ENCODE assay signal across 8 cellular contexts in the genomic region with DNA sequence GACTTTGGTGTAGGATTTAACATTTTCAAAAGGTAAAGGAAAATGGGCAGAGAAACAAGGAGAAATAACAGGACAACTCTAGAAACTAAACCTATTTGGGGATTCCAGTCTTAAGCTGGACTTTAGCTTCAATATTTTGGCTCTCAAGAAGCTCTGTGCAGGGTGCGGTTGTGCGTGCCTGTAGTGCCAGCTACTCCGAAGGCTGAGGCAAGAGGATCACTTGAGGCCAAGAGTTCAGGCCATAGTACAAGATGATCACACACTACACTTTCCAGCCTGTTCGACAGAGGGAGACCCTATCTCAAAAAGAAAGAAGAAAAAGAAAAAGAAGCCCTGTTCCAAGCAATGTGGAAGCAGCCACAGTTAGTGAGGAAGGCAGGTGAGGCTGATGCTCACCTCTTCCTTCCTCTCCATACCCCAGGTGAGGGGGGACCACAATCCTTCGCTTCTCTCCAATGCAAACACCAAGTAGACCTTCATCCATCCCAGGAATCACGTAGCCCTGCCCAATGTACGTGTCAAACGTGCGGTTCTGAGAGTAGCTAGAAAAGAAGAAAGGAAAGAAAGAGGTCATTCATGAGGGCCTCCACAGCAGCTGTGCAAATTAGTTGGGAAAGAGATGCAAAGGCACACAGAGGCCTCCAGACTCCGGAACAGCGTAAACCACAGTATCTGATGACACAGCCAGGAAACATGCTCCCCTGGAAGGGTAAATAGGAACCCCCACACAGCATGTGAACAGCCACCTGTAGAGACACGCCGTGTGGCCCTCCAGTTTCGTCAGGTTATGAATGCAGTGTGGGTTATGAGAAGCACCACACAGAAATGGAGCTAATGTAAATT.
DNase-seq lines count a peak whose midpoint lies in the region; ATAC-seq and TF ChIP-seq lines count a peak whose summit lies in the region.
"Not testable (repeated sequence)": the region's sequence is repeated elsewhere in the genome, so short reads cannot be mapped to it uniquely, and the experiment has no call there.

No MANE protein-coding gene starts in this region.

- H3K36me3 Mint-ChIP-seq in MCF 10A (ENCODE audit: insufficient read depth, unreplicated experiment): peaks cover 22% of the 10 kb centered on the region

- not testable (repeated sequence) for H3K27me3 Mint-ChIP-seq in MCF 10A (ENCODE audit: insufficient read depth, unreplicated experiment)

- not testable (repeated sequence) for TF ChIP-seq CTCF in MCF 10A (IDR thresholded peaks at IDR 0.05; ENCODE audit: unreplicated experiment)

- not testable (repeated sequence) for H3K9me3 Mint-ChIP-seq in MCF 10A (ENCODE audit: unreplicated experiment)

- CTCF ChIA-PET in MCF 10A (lab: Yijun Ruan, JAX): interaction anchor here (0.6 to 0.7 kb wide), 2 partner anchors 58 to 378 kb away, joined by 3 read pairs; no protein-coding TSS in a partner anchor

- H3K27ac Mint-ChIP-seq in MCF 10A (ENCODE audit: low read depth, unreplicated experiment): peak overlapping the region; percentile 75

- in situ Hi-C loops in SK-MEL-5 (cut with HindIII; ENCODE audit: low pct_unique_long_range_greater_than_20kb, low sequenced_read_pairs): not testable (repeated sequence)

- POLR2A ChIA-PET in MCF 10A (lab: Yijun Ruan, JAX): not testable (repeated sequence)

- H3K4me1 Mint-ChIP-seq in MCF 10A (ENCODE audit: insufficient read depth, unreplicated experiment): peaks cover 18% of the 10 kb centered on the region

- H3K4me3 Mint-ChIP-seq in MCF 10A (ENCODE audit: unreplicated experiment): not testable (repeated sequence)

- intact Hi-C loops in MCF 10A (cut with micrococcal nuclease): not testable (repeated sequence)

- TSS peak; percentile 18 for BruUV-seq in MCF 10A (replicated peaks; lab: Mats Ljungman, UMichigan)

- DNase-seq in NCI-H2196 (lab: John Stamatoyannopoulos, UW; ENCODE audit: unreplicated experiment) (peak; percentile 68), SK-MEL-5 (ENCODE audit: low read depth, low spot score) (peak; percentile 52), MCF 10A (ENCODE audit: unreplicated experiment) (peak; percentile 87), ureter (ENCODE audit: low spot score) (peak; percentile 56)

- ATAC-seq in GM18498 (IDR thresholded peaks at IDR 0.05; ENCODE audit: unreplicated experiment) (peak; percentile 84), GM19467 (IDR thresholded peaks at IDR 0.05; ENCODE audit: unreplicated experiment) (peak; percentile 93), HG02759 (IDR thresholded peaks at IDR 0.05; ENCODE audit: unreplicated experiment) (peak; percentile 75), HG03378 (IDR thresholded peaks at IDR 0.05; ENCODE audit: unreplicated experiment) (peak; percentile 84)

Comparison
In these comparisons a context has a peak if more than half of its experiments do, and no peak if none do; other contexts are left out.
1. Peak in every context shown above with its lines: DNase-seq and ATAC-seq.